ENCODE assay signal across 8 cellular contexts in the genomic region with DNA sequence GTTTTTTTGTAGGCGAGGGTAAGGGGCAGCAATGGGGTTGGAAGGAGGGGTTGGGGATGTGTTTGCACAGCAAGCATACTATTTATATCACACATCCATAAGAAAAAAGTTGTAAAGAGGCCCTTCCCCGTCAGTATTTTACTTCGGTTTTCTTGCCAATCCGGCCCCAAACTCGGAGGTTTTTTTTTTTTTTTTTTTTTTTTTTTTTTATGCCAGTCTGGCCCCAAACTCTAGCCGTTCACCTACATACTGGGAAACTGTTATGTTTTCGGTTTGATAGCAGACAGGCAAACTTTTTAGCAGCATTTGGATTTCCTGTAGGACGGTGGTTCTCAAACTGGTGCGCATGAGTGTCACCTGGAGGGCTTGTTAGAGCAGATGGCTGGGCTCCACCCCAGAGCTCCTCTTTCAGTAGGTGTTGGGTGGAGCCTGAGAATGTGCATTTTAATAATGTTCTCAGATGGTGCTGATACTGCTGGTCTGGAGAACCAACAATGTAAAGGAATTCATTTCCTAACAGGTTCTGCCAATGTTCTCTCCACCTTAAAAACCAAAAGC.
DNase-seq lines count a peak whose midpoint lies in the region; ATAC-seq and TF ChIP-seq lines count a peak whose summit lies in the region.

No MANE protein-coding gene starts in this region.

- no peak for TF ChIP-seq CTCF in heart right ventricle (IDR thresholded peaks at IDR 0.05)
- TF ChIP-seq CTCF in thoracic aorta (IDR thresholded peaks at IDR 0.05) = no peak
- TF ChIP-seq CTCF in omental fat pad (IDR thresholded peaks at IDR 0.05) = no peak

- H3K9me3 Mint-ChIP-seq in activated CD4-positive, alpha-beta memory T cell treated with anti-CD3 and anti-CD28 coated beads, Interleukin-2, amount 10 ng/mL, durations not matched to agents 7 days and 5 days = no peaks in the 10 kb centered on the region

- peak overlapping the region; percentile 63 for H3K4me3 Mint-ChIP-seq in activated CD4-positive, alpha-beta memory T cell treated with anti-CD3 and anti-CD28 coated beads, Interleukin-2, amount 10 ng/mL, durations not matched to agents 7 days and 5 days

- POLR2A ChIA-PET in activated CD4-positive, alpha-beta memory T cell treated with anti-CD3 and anti-CD28 coated beads, Interleukin-2, amount 10 ng/mL, durations not matched to agents 7 days and 5 days (lab: Charles Lee) = interaction anchor here (1.0 to 2.3 kb wide), 3 partner anchors 87 to 142 kb away, joined by 3 to 9 read pairs (median 5); a partner anchor contains a TSS

- no peaks in the 10 kb centered on the region for H3K36me3 Mint-ChIP-seq in activated CD4-positive, alpha-beta memory T cell treated with anti-CD3 and anti-CD28 coated beads, Interleukin-2, amount 10 ng/mL, durations not matched to agents 7 days and 5 days (ENCODE audit: low read depth)

- H3K9me3 ChIP-seq in heart right ventricle (no peaks in the 10 kb centered on the region), iPS-18a (ENCODE audit: control insufficient read depth, low read depth, low read length) (no peaks in the 10 kb centered on the region), thoracic aorta (no peaks in the 10 kb centered on the region)

- H3K27me3 Mint-ChIP-seq in activated CD4-positive, alpha-beta memory T cell treated with anti-CD3 and anti-CD28 coated beads, Interleukin-2, amount 10 ng/mL, durations not matched to agents 7 days and 5 days = peaks cover 44% of the 10 kb centered on the region

- CTCF ChIA-PET in activated CD4-positive, alpha-beta memory T cell treated with anti-CD3 and anti-CD28 coated beads, Interleukin-2, amount 10 ng/mL, durations not matched to agents 7 days and 5 days (lab: Charles Lee) = interaction anchor here (0.6 to 3.4 kb wide), 27 partner anchors 8 to 1495 kb away, joined by 3 to 72 read pairs (median 3); no protein-coding TSS in a partner anchor

- H3K4me3 ChIP-seq in heart right ventricle (peak overlapping the region; percentile 7 to 56 (median 52)), iPS-18a (ENCODE audit: low read length) (peak overlapping the region; percentile 92), thoracic aorta (peak overlapping the region; percentile 75)

- peak overlapping the region; percentile 68 for H3K9ac ChIP-seq in iPS-18a (ENCODE audit: low read length)

- no peak overlapping the region for H3K27ac Mint-ChIP-seq in activated CD4-positive, alpha-beta memory T cell treated with anti-CD3 and anti-CD28 coated beads, Interleukin-2, amount 10 ng/mL, durations not matched to agents 7 days and 5 days

- ATAC-seq in heart right ventricle (no peak), left ventricle myocardium superior (no peak), thoracic aorta (ENCODE audit: insufficient number of reproducible peaks, low FRiP score, low read depth) (no peak), GM21367 (IDR thresholded peaks at IDR 0.05; ENCODE audit: unreplicated experiment) (no peak), HG03439 (IDR thresholded peaks at IDR 0.05; ENCODE audit: unreplicated experiment) (no peak), omental fat pad (ENCODE audit: low FRiP score) (no peak)

- H3K4me1 ChIP-seq in heart right ventricle (peaks cover 0 to 33% (median 17%) of the 10 kb centered on the region in 9 donors), iPS-18a (ENCODE audit: control insufficient read depth, low read depth, low read length) (peaks cover 17% of the 10 kb centered on the region), thoracic aorta (ENCODE audit: control insufficient read depth in 1 of 2, low read depth in 2 of 2) (peaks cover 6 to 24% of the 10 kb centered on the region in 2 donors)

- WGBS in heart right ventricle, 2 donors = 11 to 14% methylated on average over 9 of the region's 9 CpGs

- H3K4me1 Mint-ChIP-seq in activated CD4-positive, alpha-beta memory T cell treated with anti-CD3 and anti-CD28 coated beads, Interleukin-2, amount 10 ng/mL, durations not matched to agents 7 days and 5 days = peaks cover 15% of the 10 kb centered on the region

- H3K27ac ChIP-seq in heart right ventricle (peak overlapping the region in 9 of 10 donors; percentile 28 to 89 (median 73)), iPS-18a (ENCODE audit: low read length) (no peak overlapping the region), thoracic aorta (peak overlapping the region; percentile 70 to 92)

- DNase-seq in heart right ventricle (no peak), left ventricle myocardium superior (no peak), thoracic aorta (ENCODE audit: low spot score) (no peak), omental fat pad (ENCODE audit: low spot score) (no peak)
- no peak for DNase-seq in activated CD4-positive, alpha-beta memory T cell treated with anti-CD3 and anti-CD28 coated beads, Interleukin-2, amount 10 ng/mL, durations not matched to agents 7 days and 5 days

- H3K27me3 ChIP-seq in heart right ventricle (peaks cover 0 to 48% (median 0%) of the 10 kb centered on the region in 7 donors), iPS-18a (ENCODE audit: control insufficient read depth, insufficient read depth, low read length) (peaks cover 14% of the 10 kb centered on the region), thoracic aorta (replicated peaks; ENCODE audit: insufficient read depth) (no peaks in the 10 kb centered on the region)

- H3K36me3 ChIP-seq in heart right ventricle (no peaks in the 10 kb centered on the region), iPS-18a (ENCODE audit: control insufficient read depth, low read depth, low read length) (no peaks in the 10 kb centered on the region), thoracic aorta (no peaks in the 10 kb centered on the region)

- intact Hi-C loops in heart right ventricle (cut with DNase I) = loop anchor here (1.0 to 10.0 kb wide), 11 partner anchors 77 to 853 kb away; a partner anchor contains a TSS
- intact Hi-C loops in left ventricle myocardium superior (cut with micrococcal nuclease) = no loop called here
